ENCODE assay signal across 8 cellular contexts in genomic region chr19:45469132-45469834, GRCh38. TPM values are rescaled to one million over a fixed set of nuclear protein-coding genes. Genes with fewer than 3 reads are reported as not detected.
DNase-seq lines count a peak whose midpoint lies in the region; ATAC-seq, FAIRE-seq and TF ChIP-seq lines count a peak whose summit lies in the region.

No MANE protein-coding gene starts in this region.

- H3K9me3 ChIP-seq in AG04450 (ENCODE audit: control insufficient read depth, insufficient read depth, low read length) = no peaks in the 10 kb centered on the region; the same call in 1 of the 2 replicates
- H3K9me3 ChIP-seq in kidney (ENCODE audit: control insufficient read depth in 1 of 2, low read length in 2 of 2) = no peaks in the 10 kb centered on the region

- H3K9me3 Mint-ChIP-seq in central memory CD8-positive, alpha-beta T cell = no peaks in the 10 kb centered on the region

- H3K4me3 Mint-ChIP-seq in central memory CD8-positive, alpha-beta T cell = peak overlapping the region; percentile 95

- H3K36me3 ChIP-seq in kidney (ENCODE audit: control insufficient read depth in 1 of 2, insufficient read depth in 2 of 2, low read length in 2 of 2) = no peaks in the 10 kb centered on the region

- intact Hi-C loops in kidney (cut with DNase I) = no loop called here

- H3K27ac ChIP-seq in AG04450 (ENCODE audit: low read depth, low read length) (peak overlapping the region; percentile 94), kidney (ENCODE audit: low read depth in 2 of 2, low read length in 2 of 2) (peak overlapping the region; percentile 97)

- peak; percentile 77 for ATAC-seq in GM19023 (IDR thresholded peaks at IDR 0.05; ENCODE audit: unreplicated experiment)
- ATAC-seq in HG03196 (IDR thresholded peaks at IDR 0.05; ENCODE audit: unreplicated experiment) = peak; percentile 56
- ATAC-seq in central memory CD8-positive, alpha-beta T cell (replicated peaks; ENCODE audit: extremely low read depth, poor library complexity, severe bottlenecking) = peak; percentile 59

- H3K4me1 ChIP-seq in kidney (ENCODE audit: control insufficient read depth in 1 of 2, insufficient read depth in 1 of 2, low read depth in 1 of 2, low read length in 2 of 2) = peaks cover 9 to 30% of the 10 kb centered on the region in 2 donors

- peaks cover 65% of the 10 kb centered on the region for H3K4me1 Mint-ChIP-seq in central memory CD8-positive, alpha-beta T cell

- peak overlapping the region; percentile 96 for H3K4me3 ChIP-seq in AG04450 (ENCODE audit: low read depth, low read length)
- peak overlapping the region; percentile 92 to 98 for H3K4me3 ChIP-seq in kidney (ENCODE audit: low read length in 2 of 2)

- H3K27me3 ChIP-seq in AG04450 (ENCODE audit: control insufficient read depth, insufficient read depth, low read length) = no peaks in the 10 kb centered on the region

- peak; percentile 38 for FAIRE-seq in kidney (lab: Jason Lieb, UNC)

- no peaks in the 10 kb centered on the region for H3K27me3 Mint-ChIP-seq in central memory CD8-positive, alpha-beta T cell

- no peak for TF ChIP-seq CTCF in AG04450 (IDR thresholded peaks at IDR 0.05; ENCODE audit: low read depth, low read length)
- no peak for TF ChIP-seq CTCF in kidney (IDR thresholded peaks at IDR 0.05; ENCODE audit: borderline replicate concordance, extremely low read depth, insufficient read depth)

- POLR2A ChIA-PET in AG04450 (lab: Yijun Ruan, JAX) = interaction anchor here (0.6 to 2.8 kb wide), 5 partner anchors 9 to 248 kb away, joined by 3 to 22 read pairs (median 9); no protein-coding TSS in a partner anchor

- CTCF ChIA-PET in AG04450 (lab: Charles Lee) = interaction anchor here (1.1 to 5.0 kb wide), 4 partner anchors 9 to 30 kb away, joined by 4 to 36 read pairs (median 11); no protein-coding TSS in a partner anchor

- H3K36me3 Mint-ChIP-seq in central memory CD8-positive, alpha-beta T cell (ENCODE audit: insufficient read depth) = peaks cover 72% of the 10 kb centered on the region

- DNase-seq in AG04450 (ENCODE audit: low read depth, low spot score) = peak; percentile 84
- peak; percentile 90 for DNase-seq in NCI-H345 (lab: John Stamatoyannopoulos, UW)
- peak; percentile 84 for DNase-seq in activated CD4-positive, CD25-positive, alpha-beta regulatory T cell treated with anti-CD3 and anti-CD28 coated beads, Interleukin-2, amount 50 U/mL, for 16 hours (ENCODE audit: low read depth, low spot score)
- peak; percentile 86 to 96 for DNase-seq in central memory CD8-positive, alpha-beta T cell (ENCODE audit: low spot score in 2 of 2)
- DNase-seq in kidney = peak; percentile 97
- peak; percentile 85 to 89 for DNase-seq in stimulated activated CD4-positive, alpha-beta T cell treated with anti-CD3 and anti-CD28 coated beads, Interleukin-15, amount 100 ng/mL, for 1 hour (ENCODE audit: low read depth in 1 of 2, low spot score in 1 of 2)

- peak overlapping the region; percentile 93 to 95 for H3K9ac ChIP-seq in kidney (ENCODE audit: low read length in 2 of 2)

- H3K27ac Mint-ChIP-seq in central memory CD8-positive, alpha-beta T cell (ENCODE audit: low read depth) = peak overlapping the region; percentile 99

RNA-seq across cellular contexts. Expression of gene FOSB, which starts 1.5 kb away (rescaled TPM):
- polyA plus RNA-seq in AG04450 (2011; rRNA removed) (1.3 and 1.7 TPM in 2 replicates), kidney (ENCODE audit: insufficient read depth, low read depth, low replicate concordance) (0.73 TPM)
- 12.2 and 19.2 TPM in 2 replicates for polyA minus RNA-seq in AG04450 (2011; rRNA and poly(A)+ RNA removed)
- total RNA-seq in kidney = 0.98 TPM

RNA-seq across cellular contexts. Expression of gene RTN2, which starts 27.6 kb away (rescaled TPM):
- polyA plus RNA-seq in AG04450 (2011; rRNA removed) (13.6 and 15.5 TPM in 2 replicates), kidney (ENCODE audit: insufficient read depth, low read depth, low replicate concordance) (8.2 TPM)
- polyA minus RNA-seq in AG04450 (2011; rRNA and poly(A)+ RNA removed) = 9.9 and 17.8 TPM in 2 replicates
- 7.3 TPM for total RNA-seq in kidney

RNA-seq across cellular contexts. Expression of gene PPM1N, which starts 29.0 kb away (rescaled TPM):
- 1.5 and 1.8 TPM in 2 replicates for polyA plus RNA-seq in AG04450 (2011; rRNA removed)
- polyA minus RNA-seq in AG04450 (2011; rRNA and poly(A)+ RNA removed) = not detected in 2 replicates
- total RNA-seq in kidney = 2.2 TPM
- 0.69 TPM for polyA plus RNA-seq in kidney (ENCODE audit: insufficient read depth, low read depth, low replicate concordance)

RNA-seq across cellular contexts. Expression of gene VASP, which starts 38.0 kb away (rescaled TPM):
- polyA plus RNA-seq in AG04450 (2011; rRNA removed) = 49.6 and 60.8 TPM in 2 replicates
- 55.6 and 60.8 TPM in 2 replicates for polyA minus RNA-seq in AG04450 (2011; rRNA and poly(A)+ RNA removed)
- 105 TPM for total RNA-seq in kidney
- 36.3 TPM for polyA plus RNA-seq in kidney (ENCODE audit: insufficient read depth, low read depth, low replicate concordance)

RNA-seq across cellular contexts. Expression of gene ERCC1, which starts 45.6 kb away (rescaled TPM):
- polyA plus RNA-seq in AG04450 (2011; rRNA removed) (75.8 and 113 TPM in 2 replicates), kidney (ENCODE audit: insufficient read depth, low read depth, low replicate concordance) (107 TPM)
- polyA minus RNA-seq in AG04450 (2011; rRNA and poly(A)+ RNA removed) = 85.5 and 126 TPM in 2 replicates
- 60.8 TPM for total RNA-seq in kidney

Comparison
In these comparisons a context has a peak if more than half of its experiments do, and no peak if none do; other contexts are left out.
1. Peak in every context shown above with its lines: DNase-seq, ATAC-seq, H3K4me3 ChIP-seq and H3K27ac ChIP-seq.